ENCODE assay signal across 33 cellular contexts in the genomic region with DNA sequence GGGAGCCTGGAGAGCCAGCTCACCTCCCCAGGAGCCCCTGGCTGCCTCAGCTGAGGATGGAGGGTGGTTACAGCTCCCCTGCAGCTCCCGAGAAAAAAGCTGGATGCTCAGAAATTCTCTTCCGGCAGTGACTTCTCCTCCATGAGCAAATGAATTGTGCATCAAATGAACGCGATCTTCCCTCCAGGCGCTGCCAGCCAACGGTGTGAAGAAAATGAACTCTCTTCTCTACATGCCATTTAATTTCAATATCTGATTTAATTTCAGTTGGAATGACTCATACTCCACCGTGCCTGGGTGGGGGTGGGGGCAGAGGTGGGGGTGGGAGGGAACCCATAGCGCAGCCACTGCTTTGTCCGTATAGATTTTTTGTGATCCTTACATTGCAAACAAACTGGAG.
"Had no signal": no experiment of that assay in that cellular context is flagged by ENCODE, and none has a peak within 500 bp of the region (broad histone marks: within the 10 kb centered on the region; RNA-seq: fewer than 3 reads in every experiment).

No MANE protein-coding gene starts in this region.

- H3K9me3 Mint-ChIP-seq: activated B cell treated with CpG ODN at 0.5 μM for 24 hours; activated CD8-positive, alpha-beta T cell treated with anti-CD3 and anti-CD28 coated beads for 36 hours; activated naive CD8-positive, alpha-beta T cell treated with anti-CD3 and anti-CD28 coated beads, Interleukin-2, amount 50 U/mL, for 24 hours; activated T-cell treated with anti-CD3 and anti-CD28 coated beads, Interleukin-2, amount 50 U/mL, for 4 hours; activated T-helper 17 cell treated with anti-CD3 and anti-CD28 coated beads, Interleukin-2, amount 50 U/mL, for 72 hours; T-cell; T-helper 1 cell treated with Interleukin-12 subunit alpha and Interleukin-12 subunit beta and Interleukin-4 antibody, amounts not matched to agents 30 μg/mL and 1 μg/mL, for 36 hours; T-helper 2 cell treated with Interferon-gamma antibody and Interleukin-4, amounts not matched to agents 5 μg/mL and 100 μg/mL, for 36 hours had no signal

- H3K9me3 ChIP-seq: adrenal gland, body of pancreas, breast epithelium, colonic mucosa, esophagus squamous epithelium, gastroesophageal sphincter had no signal

- H3K36me3 Mint-ChIP-seq: activated naive CD8-positive, alpha-beta T cell had no signal

- H3K36me3 ChIP-seq: adrenal gland, breast epithelium, cardiac muscle cell, colonic mucosa, esophagus squamous epithelium, gastroesophageal sphincter, WERI-Rb-1 had no signal

- H3K27ac ChIP-seq: adrenal gland, body of pancreas, breast epithelium, cardiac muscle cell, colonic mucosa, epithelial cell of prostate, esophagus squamous epithelium, gastroesophageal sphincter, WERI-Rb-1 had no signal

- H3K27me3 Mint-ChIP-seq: activated B cell treated with CpG ODN at 0.5 μM for 24 hours; activated naive CD8-positive, alpha-beta T cell; activated naive CD8-positive, alpha-beta T cell treated with anti-CD3 and anti-CD28 coated beads, Interleukin-2, amount 50 U/mL, for 24 hours had no signal

- H3K4me1 Mint-ChIP-seq: activated T-helper 17 cell treated with anti-CD3 and anti-CD28 coated beads, Interleukin-2, amount 50 U/mL, for 72 hours had no signal

- H3K4me3 ChIP-seq: adrenal gland, body of pancreas, breast epithelium, cardiac muscle cell, colonic mucosa, esophagus squamous epithelium, gastroesophageal sphincter had no signal

- H3K27ac Mint-ChIP-seq: activated B cell treated with CpG ODN at 0.5 μM for 24 hours; activated CD8-positive, alpha-beta T cell treated with anti-CD3 and anti-CD28 coated beads for 36 hours; activated naive CD8-positive, alpha-beta T cell; activated naive CD8-positive, alpha-beta T cell treated with anti-CD3 and anti-CD28 coated beads, Interleukin-2, amount 50 U/mL, for 24 hours; activated T-helper 17 cell treated with anti-CD3 and anti-CD28 coated beads, Interleukin-2, amount 50 U/mL, for 72 hours; T-cell; T-helper 1 cell treated with Interleukin-12 subunit alpha and Interleukin-12 subunit beta and Interleukin-4 antibody, amounts not matched to agents 30 μg/mL and 1 μg/mL, for 36 hours; T-helper 2 cell treated with Interferon-gamma antibody and Interleukin-4, amounts not matched to agents 5 μg/mL and 100 μg/mL, for 36 hours had no signal

- H3K4me3 Mint-ChIP-seq: activated B cell treated with CpG ODN at 0.5 μM for 24 hours; activated CD8-positive, alpha-beta T cell treated with anti-CD3 and anti-CD28 coated beads for 36 hours; activated naive CD8-positive, alpha-beta T cell; activated naive CD8-positive, alpha-beta T cell treated with anti-CD3 and anti-CD28 coated beads, Interleukin-2, amount 50 U/mL, for 24 hours; activated T-cell treated with anti-CD3 and anti-CD28 coated beads, Interleukin-2, amount 50 U/mL, for 4 hours; activated T-helper 17 cell treated with anti-CD3 and anti-CD28 coated beads, Interleukin-2, amount 50 U/mL, for 72 hours; T-cell; T-helper 1 cell treated with Interleukin-12 subunit alpha and Interleukin-12 subunit beta and Interleukin-4 antibody, amounts not matched to agents 30 μg/mL and 1 μg/mL, for 36 hours; T-helper 2 cell treated with Interferon-gamma antibody and Interleukin-4, amounts not matched to agents 5 μg/mL and 100 μg/mL, for 36 hours had no signal

- DNase-seq: activated B cell treated with CpG ODN at 0.5 μM for 24 hours; activated CD4-positive, alpha-beta T cell treated with anti-CD3 and anti-CD28 coated beads for 48 hours; activated CD4-positive, alpha-beta T cell treated with anti-CD3 and anti-CD28 coated beads, Interleukin-2, amount 50 U/mL, for 1 hour; activated CD4-positive, alpha-beta T cell treated with anti-CD3 and anti-CD28 coated beads, Interleukin-2, amount 50 U/mL, for 48 hours; activated CD8-positive, alpha-beta memory T cell treated with anti-CD3 and anti-CD28 coated beads for 24 hours; activated CD8-positive, alpha-beta T cell treated with anti-CD3 and anti-CD28 coated beads for 36 hours; activated effector memory CD4-positive, alpha-beta T cell treated with Interleukin-2 at 50 U/mL for 16 hours; activated gamma-delta T cell treated with Interleukin-2 at 50 U/mL for 16 hours; activated naive CD4-positive, alpha-beta T cell treated with anti-CD3 and anti-CD28 coated beads, Interleukin-2, amount 50 U/mL, for 16 hours; activated naive CD4-positive, alpha-beta T cell treated with Interleukin-2 at 50 U/mL for 16 hours; activated naive CD8-positive, alpha-beta T cell treated with anti-CD3 and anti-CD28 coated beads, Interleukin-2, amount 50 U/mL, for 24 hours; activated T-cell treated with anti-CD3 and anti-CD28 coated beads, Interleukin-2, amount 50 U/mL, for 4 hours; adrenal gland; amygdala; aorta; body of pancreas; central memory CD4-positive, alpha-beta T cell; cerebellar nuclear complex; colonic mucosa; effector CD8-positive, alpha-beta T cell; esophagus squamous epithelium; foreskin melanocyte; T-cell; T1000 had no signal

- H3K4me1 ChIP-seq: adrenal gland, body of pancreas, breast epithelium, colonic mucosa, gastroesophageal sphincter had no signal
